ENCODE assay signal across 8 cellular contexts in genomic region chr1:21490774-21491482, GRCh38. TPM values are rescaled to one million over a fixed set of nuclear protein-coding genes. Genes with fewer than 3 reads are reported as not detected.
DNase-seq lines count a peak whose midpoint lies in the region; ATAC-seq and TF ChIP-seq lines count a peak whose summit lies in the region.

No MANE protein-coding gene starts in this region.

- no peak overlapping the region for H3K4me2 ChIP-seq in MM.1S (ENCODE audit: low read depth, low read length)
- no peak overlapping the region for H3K4me2 ChIP-seq in mesenchymal stem cell (ENCODE audit: low read length, poor library complexity, severe bottlenecking)

- H2AK5ac ChIP-seq in mesenchymal stem cell (ENCODE audit: low read length, severe bottlenecking) = no peak overlapping the region

- no peak overlapping the region for H3K23ac ChIP-seq in mesenchymal stem cell (ENCODE audit: low read length in 2 of 2)

- H3K4me1 ChIP-seq in MM.1S (ENCODE audit: low read length) (no peaks in the 10 kb centered on the region), mesenchymal stem cell (ENCODE audit: control insufficient read depth, insufficient read depth, low read depth, low read length) (peaks cover 2% of the 10 kb centered on the region)

- peak; percentile 66 for TF ChIP-seq CTCF in MM.1S (IDR thresholded peaks at IDR 0.05; ENCODE audit: low read length)

- ATAC-seq in GM21367 (IDR thresholded peaks at IDR 0.05; ENCODE audit: unreplicated experiment) = no peak

- no peaks in the 10 kb centered on the region for H3F3A ChIP-seq in MM.1S (ENCODE audit: insufficient read depth, low read length)

- H4K20me1 ChIP-seq in MM.1S (ENCODE audit: insufficient read depth, low read length) = no peaks in the 10 kb centered on the region

- no peak overlapping the region for H4K91ac ChIP-seq in mesenchymal stem cell (ENCODE audit: low read length)

- WGBS in mesenchymal stem cell = 53% methylated on average over 11 of the region's 11 CpGs

- no peak overlapping the region for H3K18ac ChIP-seq in mesenchymal stem cell (ENCODE audit: low read depth in 1 of 2, low read length in 2 of 2)

- H2AFZ ChIP-seq in MM.1S (ENCODE audit: low read length) (no peak overlapping the region), mesenchymal stem cell (ENCODE audit: low read depth, low read length) (no peak overlapping the region)

- H3K4me3 ChIP-seq in MM.1S (ENCODE audit: low read length) (no peak overlapping the region), mesenchymal stem cell (ENCODE audit: insufficient read depth in 1 of 2, low read depth in 1 of 2, low read length in 2 of 2) (no peak overlapping the region)

- DNase-seq in SIG-M5 treated with dmso at 0.1 percent for 504 hours (lab: John Stamatoyannopoulos, UW; ENCODE audit: unreplicated experiment) (peak; percentile 29), SIG-M5 (lab: John Stamatoyannopoulos, UW) (no peak), MM.1S (peak; percentile 47), astrocyte of the hippocampus (ENCODE audit: low read depth, low spot score) (peak; percentile 58), mesenchymal stem cell (peak; percentile 82), NCI-H2029 (lab: John Stamatoyannopoulos, UW) (no peak), NCI-H2171 treated with DMSO at 0.1 percent for 48 hours (lab: John Stamatoyannopoulos, UW) (no peak)

- H3K9me2 ChIP-seq in MM.1S (replicated peaks; ENCODE audit: insufficient read depth, low read length) = no peaks in the 10 kb centered on the region

- no peaks in the 10 kb centered on the region for H3K9me3 ChIP-seq in MM.1S (replicated peaks; ENCODE audit: insufficient read depth, low read length)
- H3K9me3 ChIP-seq in mesenchymal stem cell (ENCODE audit: control insufficient read depth, low read length) = no peaks in the 10 kb centered on the region

- H3K14ac ChIP-seq in mesenchymal stem cell (ENCODE audit: low read length in 2 of 2) = no peak overlapping the region

- no peak overlapping the region for H2BK5ac ChIP-seq in mesenchymal stem cell (ENCODE audit: low read depth, low read length, poor library complexity, severe bottlenecking)

- H3K9ac ChIP-seq in MM.1S (ENCODE audit: low read length) = no peak overlapping the region
- no peak overlapping the region for H3K9ac ChIP-seq in mesenchymal stem cell (ENCODE audit: low read length)

- H2BK15ac ChIP-seq in mesenchymal stem cell (ENCODE audit: low read depth, poor library complexity, severe bottlenecking) = no peak overlapping the region

- H3K36me3 ChIP-seq in MM.1S (replicated peaks; ENCODE audit: insufficient read depth, low read length) (no peaks in the 10 kb centered on the region), mesenchymal stem cell (ENCODE audit: control insufficient read depth in 1 of 2, insufficient read depth in 2 of 2, low read depth in 1 of 2, low read length in 2 of 2) (no peaks in the 10 kb centered on the region)

- H3K27ac ChIP-seq in MM.1S (ENCODE audit: low read length) (no peak overlapping the region), mesenchymal stem cell (ENCODE audit: low read length, poor library complexity, severe bottlenecking) (no peak overlapping the region)

- H3K27me3 ChIP-seq in MM.1S (replicated peaks; ENCODE audit: insufficient read depth, low read length) (peaks cover 42% of the 10 kb centered on the region), mesenchymal stem cell (ENCODE audit: control insufficient read depth in 1 of 2, insufficient read depth in 1 of 2, low read length in 2 of 2) (peaks cover 19 to 49% of the 10 kb centered on the region in 2 experiments)

- H3K79me1 ChIP-seq in mesenchymal stem cell (replicated peaks; ENCODE audit: low read length, poor library complexity, severe bottlenecking) = no peaks in the 10 kb centered on the region

- H2BK120ac ChIP-seq in mesenchymal stem cell (ENCODE audit: low read depth, low read length) = no peak overlapping the region

- H3K4ac ChIP-seq in mesenchymal stem cell (ENCODE audit: low read depth in 1 of 2, low read length in 2 of 2) = no peak overlapping the region

- no peak overlapping the region for H2BK12ac ChIP-seq in mesenchymal stem cell (ENCODE audit: low read length in 2 of 2)

- no peaks in the 10 kb centered on the region for H3K79me2 ChIP-seq in MM.1S (ENCODE audit: low read length)

- peak overlapping the region; percentile 55 for H4K8ac ChIP-seq in mesenchymal stem cell (ENCODE audit: low read length)

RNA-seq across cellular contexts. Expression of gene ALPL, which starts 18.3 kb away (rescaled TPM):
- polyA plus RNA-seq in mesenchymal stem cell (2013, experiment 1 of 2) = 11.5 TPM
- polyA plus RNA-seq in mesenchymal stem cell (2013, experiment 2 of 2) = 11.6 TPM

RNA-seq across cellular contexts. Expression of gene NBPF3, which starts 51.0 kb away (rescaled TPM):
- polyA plus RNA-seq in mesenchymal stem cell (2013, experiment 1 of 2) = 7.9 TPM
- 8.8 TPM for polyA plus RNA-seq in mesenchymal stem cell (2013, experiment 2 of 2)

Comparison
In these comparisons a context has a peak if more than half of its experiments do, and no peak if none do; other contexts are left out.
1. DNase-seq: peak in SIG-M5 treated with dmso at 0.1 percent for 504 hours (single experiment), MM.1S (single experiment), astrocyte of the hippocampus (single experiment) and mesenchymal stem cell (single experiment); none in SIG-M5 (single experiment), NCI-H2029 (single experiment) and NCI-H2171 treated with DMSO at 0.1 percent for 48 hours (single experiment).